In the genomic region with DNA sequence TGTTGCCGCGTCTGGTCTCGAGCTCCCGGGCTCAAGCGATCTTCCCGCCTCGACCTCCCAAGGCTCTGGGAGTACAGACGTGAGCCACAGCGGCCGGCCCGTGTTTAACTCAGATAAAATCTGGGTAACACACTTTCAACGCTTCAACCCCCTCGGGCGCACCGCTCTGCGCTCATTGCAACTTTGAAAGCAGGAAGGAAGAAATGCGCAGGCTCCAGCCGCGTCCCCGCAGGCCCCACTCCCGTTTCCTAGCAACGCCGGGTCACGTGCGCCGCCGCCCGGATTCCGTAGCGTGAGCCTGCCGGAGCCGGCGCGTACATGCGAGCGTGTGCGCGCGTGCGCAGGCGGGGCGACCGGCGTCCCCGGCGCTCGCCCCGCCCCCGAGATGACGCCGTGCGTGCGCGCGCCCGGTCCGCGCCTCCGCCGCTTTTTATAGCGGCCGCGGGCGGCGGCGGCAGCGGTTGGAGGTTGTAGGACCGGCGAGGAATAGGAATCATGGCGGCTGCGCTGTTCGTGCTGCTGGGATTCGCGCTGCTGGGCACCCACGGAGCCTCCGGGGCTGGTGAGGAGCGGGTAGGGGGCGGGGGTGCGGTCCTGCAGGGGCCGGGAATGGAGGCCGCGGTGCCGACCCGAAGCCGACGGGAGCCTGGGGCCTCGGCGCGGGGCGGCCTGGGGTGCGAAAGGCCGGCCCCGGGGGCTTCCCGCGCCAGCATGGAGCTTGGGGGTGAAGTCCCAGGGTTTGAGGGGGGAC, we compare ENCODE assay signal across 1 cellular context.
TF ChIP-seq lines count a peak whose summit lies in the region.

Gene BSG, plus strand, starts transcription at position 457 of the 751 bp plus-strand sequence. Its CDS starts 39 bp downstream, at position 496.

TF ChIP-seq in HEK293, 187 proteins besides CTCF, POLR2A, EP300 and RAD21 (continued from another document and continues in another):
- no peak for TF ChIP-seq ZNF692 (tag by site-specific recombination; IDR thresholded peaks at IDR 0.05)
- TF ChIP-seq ZNF623 (tag by site-specific recombination; IDR thresholded peaks at IDR 0.05), result no peak
- no peak for TF ChIP-seq GLI2 (tag by site-specific recombination; IDR thresholded peaks at IDR 0.05; ENCODE audit: borderline replicate concordance, low read depth)
- TF ChIP-seq, protein P1, sequence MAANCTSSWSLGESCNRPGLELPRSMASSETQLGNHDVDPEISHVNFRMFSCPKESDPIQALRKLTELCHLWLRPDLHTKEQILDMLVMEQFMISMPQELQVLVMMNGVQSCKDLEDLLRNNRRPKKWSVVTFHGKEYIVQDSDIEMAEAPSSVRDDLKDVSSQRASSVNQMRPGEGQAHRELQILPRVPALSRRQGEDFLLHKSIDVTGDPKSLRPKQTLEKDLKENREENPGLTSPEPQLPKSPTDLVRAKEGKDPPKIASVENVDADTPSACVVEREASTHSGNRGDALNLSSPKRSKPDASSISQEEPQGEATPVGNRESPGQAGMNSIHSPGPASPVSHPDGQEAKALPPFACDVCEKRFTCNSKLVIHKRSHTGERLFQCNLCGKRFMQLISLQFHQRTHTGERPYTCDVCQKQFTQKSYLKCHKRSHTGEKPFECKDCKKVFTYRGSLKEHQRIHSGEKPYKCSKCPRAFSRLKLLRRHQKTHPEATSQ (tag by site-specific recombination; IDR thresholded peaks at IDR 0.05), result no peak
- no peak for TF ChIP-seq KLF17 (tag by site-specific recombination; IDR thresholded peaks at IDR 0.05)
- TF ChIP-seq, protein P2, sequence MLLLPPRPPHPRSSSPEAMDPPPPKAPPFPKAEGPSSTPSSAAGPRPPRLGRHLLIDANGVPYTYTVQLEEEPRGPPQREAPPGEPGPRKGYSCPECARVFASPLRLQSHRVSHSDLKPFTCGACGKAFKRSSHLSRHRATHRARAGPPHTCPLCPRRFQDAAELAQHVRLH (tag by site-specific recombination; IDR thresholded peaks at IDR 0.05), result no peak
- TF ChIP-seq ZNF433 (tag by site-specific recombination; IDR thresholded peaks at IDR 0.05; ENCODE audit: low read depth), result no peak
- TF ChIP-seq ZNF354C (tag by site-specific recombination; IDR thresholded peaks at IDR 0.05; ENCODE audit: borderline replicate concordance, low read depth), result no peak
- TF ChIP-seq ZNF776 (tag by site-specific recombination; IDR thresholded peaks at IDR 0.05; ENCODE audit: borderline replicate concordance), result no peak
- TF ChIP-seq PRDM1 (tag by site-specific recombination; IDR thresholded peaks at IDR 0.05), result no peak
- no peak for TF ChIP-seq ZNF157 (tag by site-specific recombination; IDR thresholded peaks at IDR 0.05)
- TF ChIP-seq ZNF514 (tag by site-specific recombination; IDR thresholded peaks at IDR 0.05), result no peak
- no peak for TF ChIP-seq ATF2 (tag by site-specific recombination; IDR thresholded peaks at IDR 0.05; ENCODE audit: low read depth)
- TF ChIP-seq ZNF2 (tag by site-specific recombination; IDR thresholded peaks at IDR 0.05), result no peak
- peak; percentile 41; the same call in 1 of the 2 replicates for TF ChIP-seq ZNF561 (tag by site-specific recombination; IDR thresholded peaks at IDR 0.05; ENCODE audit: borderline replicate concordance)
- TF ChIP-seq ZSCAN23 (tag by site-specific recombination; IDR thresholded peaks at IDR 0.05), result no peak
- peak; percentile 50; the same call in 1 of the 2 replicates for TF ChIP-seq ZNF600 (tag by site-specific recombination; IDR thresholded peaks at IDR 0.05)
- TF ChIP-seq ZNF184 (tag by site-specific recombination; IDR thresholded peaks at IDR 0.05), result no peak
- TF ChIP-seq OSR2 (tag by site-specific recombination; IDR thresholded peaks at IDR 0.05), result no peak
- TF ChIP-seq, protein P3, sequence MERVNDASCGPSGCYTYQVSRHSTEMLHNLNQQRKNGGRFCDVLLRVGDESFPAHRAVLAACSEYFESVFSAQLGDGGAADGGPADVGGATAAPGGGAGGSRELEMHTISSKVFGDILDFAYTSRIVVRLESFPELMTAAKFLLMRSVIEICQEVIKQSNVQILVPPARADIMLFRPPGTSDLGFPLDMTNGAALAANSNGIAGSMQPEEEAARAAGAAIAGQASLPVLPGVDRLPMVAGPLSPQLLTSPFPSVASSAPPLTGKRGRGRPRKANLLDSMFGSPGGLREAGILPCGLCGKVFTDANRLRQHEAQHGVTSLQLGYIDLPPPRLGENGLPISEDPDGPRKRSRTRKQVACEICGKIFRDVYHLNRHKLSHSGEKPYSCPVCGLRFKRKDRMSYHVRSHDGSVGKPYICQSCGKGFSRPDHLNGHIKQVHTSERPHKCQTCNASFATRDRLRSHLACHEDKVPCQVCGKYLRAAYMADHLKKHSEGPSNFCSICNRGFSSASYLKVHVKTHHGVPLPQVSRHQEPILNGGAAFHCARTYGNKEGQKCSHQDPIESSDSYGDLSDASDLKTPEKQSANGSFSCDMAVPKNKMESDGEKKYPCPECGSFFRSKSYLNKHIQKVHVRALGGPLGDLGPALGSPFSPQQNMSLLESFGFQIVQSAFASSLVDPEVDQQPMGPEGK (tag by site-specific recombination; IDR thresholded peaks at IDR 0.05), result peak; percentile 31; the same call in 1 of the 2 replicates
- TF ChIP-seq, protein P4, sequence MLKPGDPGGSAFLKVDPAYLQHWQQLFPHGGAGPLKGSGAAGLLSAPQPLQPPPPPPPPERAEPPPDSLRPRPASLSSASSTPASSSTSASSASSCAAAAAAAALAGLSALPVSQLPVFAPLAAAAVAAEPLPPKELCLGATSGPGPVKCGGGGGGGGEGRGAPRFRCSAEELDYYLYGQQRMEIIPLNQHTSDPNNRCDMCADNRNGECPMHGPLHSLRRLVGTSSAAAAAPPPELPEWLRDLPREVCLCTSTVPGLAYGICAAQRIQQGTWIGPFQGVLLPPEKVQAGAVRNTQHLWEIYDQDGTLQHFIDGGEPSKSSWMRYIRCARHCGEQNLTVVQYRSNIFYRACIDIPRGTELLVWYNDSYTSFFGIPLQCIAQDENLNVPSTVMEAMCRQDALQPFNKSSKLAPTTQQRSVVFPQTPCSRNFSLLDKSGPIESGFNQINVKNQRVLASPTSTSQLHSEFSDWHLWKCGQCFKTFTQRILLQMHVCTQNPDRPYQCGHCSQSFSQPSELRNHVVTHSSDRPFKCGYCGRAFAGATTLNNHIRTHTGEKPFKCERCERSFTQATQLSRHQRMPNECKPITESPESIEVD (tag by site-specific recombination; IDR thresholded peaks at IDR 0.05), result no peak
- no peak for TF ChIP-seq ZNF169 (tag by site-specific recombination; IDR thresholded peaks at IDR 0.05)
- TF ChIP-seq ZNF248 (tag by site-specific recombination; IDR thresholded peaks at IDR 0.05), result no peak
- TF ChIP-seq, protein P5, sequence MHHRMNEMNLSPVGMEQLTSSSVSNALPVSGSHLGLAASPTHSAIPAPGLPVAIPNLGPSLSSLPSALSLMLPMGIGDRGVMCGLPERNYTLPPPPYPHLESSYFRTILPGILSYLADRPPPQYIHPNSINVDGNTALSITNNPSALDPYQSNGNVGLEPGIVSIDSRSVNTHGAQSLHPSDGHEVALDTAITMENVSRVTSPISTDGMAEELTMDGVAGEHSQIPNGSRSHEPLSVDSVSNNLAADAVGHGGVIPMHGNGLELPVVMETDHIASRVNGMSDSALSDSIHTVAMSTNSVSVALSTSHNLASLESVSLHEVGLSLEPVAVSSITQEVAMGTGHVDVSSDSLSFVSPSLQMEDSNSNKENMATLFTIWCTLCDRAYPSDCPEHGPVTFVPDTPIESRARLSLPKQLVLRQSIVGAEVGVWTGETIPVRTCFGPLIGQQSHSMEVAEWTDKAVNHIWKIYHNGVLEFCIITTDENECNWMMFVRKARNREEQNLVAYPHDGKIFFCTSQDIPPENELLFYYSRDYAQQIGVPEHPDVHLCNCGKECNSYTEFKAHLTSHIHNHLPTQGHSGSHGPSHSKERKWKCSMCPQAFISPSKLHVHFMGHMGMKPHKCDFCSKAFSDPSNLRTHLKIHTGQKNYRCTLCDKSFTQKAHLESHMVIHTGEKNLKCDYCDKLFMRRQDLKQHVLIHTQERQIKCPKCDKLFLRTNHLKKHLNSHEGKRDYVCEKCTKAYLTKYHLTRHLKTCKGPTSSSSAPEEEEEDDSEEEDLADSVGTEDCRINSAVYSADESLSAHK (tag by site-specific recombination; IDR thresholded peaks at IDR 0.05), result no peak
- TF ChIP-seq ZNF792 (tag by site-specific recombination; IDR thresholded peaks at IDR 0.05), result no peak
- TF ChIP-seq ZFP41 (tag by site-specific recombination; IDR thresholded peaks at IDR 0.05; ENCODE audit: borderline replicate concordance), result no peak
- no peak for TF ChIP-seq ZNF585B (tag by site-specific recombination; IDR thresholded peaks at IDR 0.05)
- no peak for TF ChIP-seq ZNF114 (tag by site-specific recombination; IDR thresholded peaks at IDR 0.05)
- TF ChIP-seq ZNF423 (tag by site-specific recombination; IDR thresholded peaks at IDR 0.05), result no peak
- 0 out of 2 replicates have a peak, but pooled peaks have one; percentile 15 for TF ChIP-seq BCL11B (tag by site-specific recombination; IDR thresholded peaks at IDR 0.05; ENCODE audit: low read depth)
- TF ChIP-seq, protein P6, sequence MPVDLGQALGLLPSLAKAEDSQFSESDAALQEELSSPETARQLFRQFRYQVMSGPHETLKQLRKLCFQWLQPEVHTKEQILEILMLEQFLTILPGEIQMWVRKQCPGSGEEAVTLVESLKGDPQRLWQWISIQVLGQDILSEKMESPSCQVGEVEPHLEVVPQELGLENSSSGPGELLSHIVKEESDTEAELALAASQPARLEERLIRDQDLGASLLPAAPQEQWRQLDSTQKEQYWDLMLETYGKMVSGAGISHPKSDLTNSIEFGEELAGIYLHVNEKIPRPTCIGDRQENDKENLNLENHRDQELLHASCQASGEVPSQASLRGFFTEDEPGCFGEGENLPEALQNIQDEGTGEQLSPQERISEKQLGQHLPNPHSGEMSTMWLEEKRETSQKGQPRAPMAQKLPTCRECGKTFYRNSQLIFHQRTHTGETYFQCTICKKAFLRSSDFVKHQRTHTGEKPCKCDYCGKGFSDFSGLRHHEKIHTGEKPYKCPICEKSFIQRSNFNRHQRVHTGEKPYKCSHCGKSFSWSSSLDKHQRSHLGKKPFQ (tag by site-specific recombination; IDR thresholded peaks at IDR 0.05), result no peak
- TF ChIP-seq WT1 (tag by site-specific recombination; IDR thresholded peaks at IDR 0.05), result 0 out of 2 replicates have a peak, but pooled peaks have one; percentile 49
- no peak for TF ChIP-seq ZNF596 (tag by site-specific recombination; IDR thresholded peaks at IDR 0.05)
- no peak for TF ChIP-seq ZNF350 (tag by site-specific recombination; IDR thresholded peaks at IDR 0.05)
- no peak for TF ChIP-seq ZNF404 (tag by site-specific recombination; IDR thresholded peaks at IDR 0.05)
- no peak for TF ChIP-seq SETDB1 (IDR thresholded peaks at IDR 0.05; ENCODE audit: insufficient read length, low read length)
- TF ChIP-seq ZNF76 (tag by site-specific recombination; IDR thresholded peaks at IDR 0.05; ENCODE audit: borderline replicate concordance, low read depth), result peak; percentile 28; the same call in 1 of the 2 replicates
- peak; percentile 81 for TF ChIP-seq ZBTB26 (tag by site-specific recombination; optimal IDR thresholded peaks at IDR 0.05)
- TF ChIP-seq SCRT1 (tag by site-specific recombination; IDR thresholded peaks at IDR 0.05; ENCODE audit: borderline replicate concordance), result no peak
- TF ChIP-seq, protein P7, sequence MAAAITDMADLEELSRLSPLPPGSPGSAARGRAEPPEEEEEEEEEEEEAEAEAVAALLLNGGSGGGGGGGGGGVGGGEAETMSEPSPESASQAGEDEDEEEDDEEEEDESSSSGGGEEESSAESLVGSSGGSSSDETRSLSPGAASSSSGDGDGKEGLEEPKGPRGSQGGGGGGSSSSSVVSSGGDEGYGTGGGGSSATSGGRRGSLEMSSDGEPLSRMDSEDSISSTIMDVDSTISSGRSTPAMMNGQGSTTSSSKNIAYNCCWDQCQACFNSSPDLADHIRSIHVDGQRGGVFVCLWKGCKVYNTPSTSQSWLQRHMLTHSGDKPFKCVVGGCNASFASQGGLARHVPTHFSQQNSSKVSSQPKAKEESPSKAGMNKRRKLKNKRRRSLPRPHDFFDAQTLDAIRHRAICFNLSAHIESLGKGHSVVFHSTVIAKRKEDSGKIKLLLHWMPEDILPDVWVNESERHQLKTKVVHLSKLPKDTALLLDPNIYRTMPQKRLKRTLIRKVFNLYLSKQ (tag by site-specific recombination; IDR thresholded peaks at IDR 0.05; ENCODE audit: borderline replicate concordance), result no peak
